8 cellular contexts compared by ENCODE assay signal in genomic region chr15:101652783-101653430, GRCh38. TPM values are rescaled to one million over a fixed set of nuclear protein-coding genes. Genes with fewer than 3 reads are reported as not detected.
DNase-seq lines count a peak whose midpoint lies in the region; ATAC-seq and TF ChIP-seq lines count a peak whose summit lies in the region.

No MANE protein-coding gene starts in this region.

- H2AFZ ChIP-seq in neuron (ENCODE audit: low read depth, low read length), result peak overlapping the region; percentile 94

- no peaks in the 10 kb centered on the region for H3K9me3 Mint-ChIP-seq in activated CD4-positive, alpha-beta T cell treated with anti-CD3 and anti-CD28 coated beads for 36 hours (ENCODE audit: low read depth)

- intact Hi-C loops in activated CD4-positive, alpha-beta T cell treated with anti-CD3 and anti-CD28 coated beads for 36 hours (cut with DNase I, micrococcal nuclease), result loop anchor here (1.0 to 5.0 kb wide), 10 partner anchors 70 to 1056 kb away; partner anchors contain the start of genes SELENOS (in 1 of the 2), SNRPA1 (in 1 of the 2) and TARS3 (in 1 of the 2)

- H3K9me3 ChIP-seq in neuron (ENCODE audit: low read length), result no peaks in the 10 kb centered on the region

- CTCF ChIA-PET in activated CD4-positive, alpha-beta T cell treated with anti-CD3 and anti-CD28 coated beads for 36 hours (lab: Charles Lee), result interaction anchor here (0.8 to 2.3 kb wide), 3 partner anchors 11 to 12 kb away, joined by 4 to 15 read pairs (median 12); no protein-coding TSS in a partner anchor

- peak overlapping the region; percentile 91 for H3K4me3 Mint-ChIP-seq in activated CD4-positive, alpha-beta T cell treated with anti-CD3 and anti-CD28 coated beads for 36 hours

- H3K36me3 Mint-ChIP-seq in activated CD4-positive, alpha-beta T cell treated with anti-CD3 and anti-CD28 coated beads for 36 hours (ENCODE audit: low read depth), result peaks cover 28% of the 10 kb centered on the region

- peaks cover 15% of the 10 kb centered on the region for H3K4me1 ChIP-seq in neuron (ENCODE audit: insufficient read depth, low read length)

- peaks cover 41% of the 10 kb centered on the region for H3K4me1 Mint-ChIP-seq in activated CD4-positive, alpha-beta T cell treated with anti-CD3 and anti-CD28 coated beads for 36 hours

- peaks cover 7% of the 10 kb centered on the region for H3K36me3 ChIP-seq in neuron (ENCODE audit: insufficient read depth, low read length)

- POLR2A ChIA-PET in activated CD4-positive, alpha-beta T cell treated with anti-CD3 and anti-CD28 coated beads for 36 hours (lab: Charles Lee), result no interaction called here

- H3K27me3 Mint-ChIP-seq in activated CD4-positive, alpha-beta T cell treated with anti-CD3 and anti-CD28 coated beads for 36 hours, result no peaks in the 10 kb centered on the region

- TF ChIP-seq CTCF in WI38 (IDR thresholded peaks at IDR 0.05; ENCODE audit: low read depth, low read length), result no peak

- ATAC-seq in activated CD4-positive, alpha-beta T cell treated with anti-CD3 and anti-CD28 coated beads for 36 hours, result no peak
- ATAC-seq in GM21367 (IDR thresholded peaks at IDR 0.05; ENCODE audit: unreplicated experiment), result no peak

- H3K27me3 ChIP-seq in neuron (ENCODE audit: insufficient read depth, low read length), result no peaks in the 10 kb centered on the region

- peak overlapping the region; percentile 90 for H3K4me3 ChIP-seq in WI38 (ENCODE audit: low read depth, low read length)
- H3K4me3 ChIP-seq in neuron (ENCODE audit: low read length), result peak overlapping the region; percentile 54

- peak overlapping the region; percentile 94 for H3K27ac Mint-ChIP-seq in activated CD4-positive, alpha-beta T cell treated with anti-CD3 and anti-CD28 coated beads for 36 hours

- DNase-seq in activated CD4-positive, alpha-beta T cell treated with anti-CD3 and anti-CD28 coated beads for 36 hours, result peak; percentile 41
- no peak for DNase-seq in activated CD4-positive, alpha-beta T cell treated with anti-CD3 and anti-CD28 coated beads, Interleukin-2, amount 50 U/mL, for 1 hour
- peak; percentile 17 for DNase-seq in fibroblast of gingiva (ENCODE audit: low read depth)
- no peak for DNase-seq in DMS114 treated with DMSO at 0.1 percent for 48 hours (lab: John Stamatoyannopoulos, UW; ENCODE audit: unreplicated experiment)
- DNase-seq in NCI-H2029 (lab: John Stamatoyannopoulos, UW), result no peak

RNA-seq across cellular contexts. Expression of gene TM2D3, which starts 0.7 kb away (rescaled TPM):
- total RNA-seq in activated CD4-positive, alpha-beta T cell treated with anti-CD3 and anti-CD28 coated beads for 36 hours, result 10 to 100 TPM; 34.3 to 35.9 TPM

Comparison
In these comparisons a context has a peak if more than half of its experiments do, and no peak if none do; other contexts are left out.
1. DNase-seq: peak in activated CD4-positive, alpha-beta T cell treated with anti-CD3 and anti-CD28 coated beads for 36 hours (single experiment) and fibroblast of gingiva (single experiment); none in activated CD4-positive, alpha-beta T cell treated with anti-CD3 and anti-CD28 coated beads, Interleukin-2, amount 50 U/mL, for 1 hour (single experiment), DMS114 treated with DMSO at 0.1 percent for 48 hours (single experiment) and NCI-H2029 (single experiment).